Comparison of ENCODE assay signal across 9 cellular contexts in genomic region chr20:36305602-36306556, GRCh38. TPM values are rescaled to one million over a fixed set of nuclear protein-coding genes. Genes with fewer than 3 reads are reported as not detected.
DNase-seq lines count a peak whose midpoint lies in the region; ATAC-seq, FAIRE-seq and TF ChIP-seq lines count a peak whose summit lies in the region.
"Had no signal": no experiment of that assay in that cellular context is flagged by ENCODE, and none has a peak within 500 bp of the region (broad histone marks: within the 10 kb centered on the region; RNA-seq: fewer than 3 reads in every experiment).

Gene DLGAP4, plus strand, starts transcription at chr20:36306339. Its CDS starts 125,379 bp downstream, at chr20:36431718.

- TF ChIP-seq POLR2A in Peyer's patch (IDR thresholded peaks at IDR 0.05) (no peak), esophagus squamous epithelium (IDR thresholded peaks at IDR 0.05) (no peak)

- no peak for FAIRE-seq in RCC 7860 (lab: Jason Lieb, UNC)
- FAIRE-seq: colon had no signal

- CTCF ChIA-PET in CD8-positive, alpha-beta memory T cell (lab: Charles Lee), result no interaction called here

- H3K27ac Mint-ChIP-seq in CD8-positive, alpha-beta memory T cell, result peak within 1 kb of the TSS in 1 of 8 donors; percentile 81
- no peak within 1 kb of the TSS for H3K27ac Mint-ChIP-seq in neural crest cell (ENCODE audit: unreplicated experiment)

- peak within 1 kb of the TSS in 6 of 7 donors; percentile 69 to 87 (median 80) for H3K4me3 Mint-ChIP-seq in CD8-positive, alpha-beta memory T cell
- peak within 1 kb of the TSS; percentile 83 for H3K4me3 Mint-ChIP-seq in neural crest cell

- intact Hi-C loops in esophagus squamous epithelium (cut with DNase I), result no loop called here

- H3K4me1 Mint-ChIP-seq in CD8-positive, alpha-beta memory T cell, result peaks cover 7 to 15% (median 10%) of the 10 kb centered on the region in 3 donors
- peaks cover 9% of the 10 kb centered on the region for H3K4me1 Mint-ChIP-seq in neural crest cell

- peaks cover 5% of the 10 kb centered on the region for H3K4me1 ChIP-seq in CD8-positive, alpha-beta memory T cell (ENCODE audit: insufficient read depth, low read length)
- H3K4me1 ChIP-seq in Peyer's patch (peaks cover 0 to 13% (median 10%) of the 10 kb centered on the region in 4 donors), esophagus squamous epithelium (peaks cover 7 to 19% (median 14%) of the 10 kb centered on the region in 3 donors)

- 5 to 57% methylated on average over 1 to 4 of the region's 96 CpGs for WGBS in esophagus squamous epithelium, 2 donors

- POLR2A ChIA-PET in CD8-positive, alpha-beta memory T cell (lab: Charles Lee), result no interaction called here

- DNase-seq in CD8-positive, alpha-beta memory T cell, result no peak
- DNase-seq in Peyer's patch (no peak), esophagus squamous epithelium (lab: John Stamatoyannopoulos, UW) (no peak), neural crest cell (ENCODE audit: low read depth, low spot score) (no peak), ecto neural progenitor cell (ENCODE audit: low spot score) (no peak), RCC 7860 (ENCODE audit: low spot score) (no peak)

- no peaks in the 10 kb centered on the region for H3K36me3 ChIP-seq in CD8-positive, alpha-beta memory T cell (ENCODE audit: insufficient read depth, low read length)
- no peaks in the 10 kb centered on the region for H3K36me3 ChIP-seq in Peyer's patch
- no peaks in the 10 kb centered on the region for H3K36me3 ChIP-seq in esophagus squamous epithelium

- peaks cover 38 to 72% of the 10 kb centered on the region in 2 donors for H3K27me3 Mint-ChIP-seq in CD8-positive, alpha-beta memory T cell
- peaks cover 91% of the 10 kb centered on the region for H3K27me3 Mint-ChIP-seq in neural crest cell (ENCODE audit: low read depth)

- H3K4me3 ChIP-seq in CD8-positive, alpha-beta memory T cell (ENCODE audit: low read length), result no peak within 1 kb of the TSS
- H3K4me3 ChIP-seq in Peyer's patch (peak within 1 kb of the TSS in 3 of 4 donors; percentile 30 to 39 (median 36)), esophagus squamous epithelium (peak within 1 kb of the TSS in 3 of 4 donors; percentile 25 to 61 (median 42))

- no peaks in the 10 kb centered on the region for H3K9me3 Mint-ChIP-seq in CD8-positive, alpha-beta memory T cell
- H3K9me3 Mint-ChIP-seq in neural crest cell, result no peaks in the 10 kb centered on the region

- H3K36me3 Mint-ChIP-seq in CD8-positive, alpha-beta memory T cell, result no peaks in the 10 kb centered on the region
- no peaks in the 10 kb centered on the region for H3K36me3 Mint-ChIP-seq in neural crest cell (ENCODE audit: low read depth)

- no peak within 1 kb of the TSS for H3K27ac ChIP-seq in CD8-positive, alpha-beta memory T cell (ENCODE audit: low read depth, low read length)
- H3K27ac ChIP-seq in Peyer's patch (no peak within 1 kb of the TSS), esophagus squamous epithelium (no peak within 1 kb of the TSS)

- peaks cover 29% of the 10 kb centered on the region for H3K27me3 ChIP-seq in CD8-positive, alpha-beta memory T cell (ENCODE audit: insufficient read depth, low read length, poor library complexity, severe bottlenecking)
- H3K27me3 ChIP-seq in Peyer's patch (peaks cover 0 to 32% of the 10 kb centered on the region in 2 donors), esophagus squamous epithelium (peaks cover 29 to 100% (median 41%) of the 10 kb centered on the region in 4 donors)

- ATAC-seq in GM21825 (IDR thresholded peaks at IDR 0.05; ENCODE audit: unreplicated experiment) (no peak), HG02571 (IDR thresholded peaks at IDR 0.05; ENCODE audit: unreplicated experiment) (no peak)

- H3K9me3 ChIP-seq in CD8-positive, alpha-beta memory T cell (ENCODE audit: low read length), result no peaks in the 10 kb centered on the region
- H3K9me3 ChIP-seq in Peyer's patch, result no peaks in the 10 kb centered on the region
- no peaks in the 10 kb centered on the region for H3K9me3 ChIP-seq in esophagus squamous epithelium

- no peak for TF ChIP-seq CTCF in Peyer's patch (IDR thresholded peaks at IDR 0.05)
- TF ChIP-seq CTCF in esophagus squamous epithelium (IDR thresholded peaks at IDR 0.05), result no peak
- no peak for TF ChIP-seq CTCF in neural crest cell (conservative IDR thresholded peaks at IDR 0.05)

RNA-seq across cellular contexts. Expression of gene DLGAP4, which starts in this region (rescaled TPM):
- 10 to 100 TPM; 15.5 to 19.1 TPM for total RNA-seq in CD8-positive, alpha-beta memory T cell
- 19.3 TPM for polyA plus RNA-seq in CD8-positive, alpha-beta memory T cell
- total RNA-seq in Peyer's patch (10 to 100 TPM; 44.5 to 70.1 (median 59.0) TPM), esophagus squamous epithelium (10 to 100 TPM in 3 of 4 donors, 1 to 10 TPM in 1; 9.4 to 40.4 (median 16.4) TPM), neural crest cell (95.6 and 105 TPM in 2 replicates)
